In the genomic region with DNA sequence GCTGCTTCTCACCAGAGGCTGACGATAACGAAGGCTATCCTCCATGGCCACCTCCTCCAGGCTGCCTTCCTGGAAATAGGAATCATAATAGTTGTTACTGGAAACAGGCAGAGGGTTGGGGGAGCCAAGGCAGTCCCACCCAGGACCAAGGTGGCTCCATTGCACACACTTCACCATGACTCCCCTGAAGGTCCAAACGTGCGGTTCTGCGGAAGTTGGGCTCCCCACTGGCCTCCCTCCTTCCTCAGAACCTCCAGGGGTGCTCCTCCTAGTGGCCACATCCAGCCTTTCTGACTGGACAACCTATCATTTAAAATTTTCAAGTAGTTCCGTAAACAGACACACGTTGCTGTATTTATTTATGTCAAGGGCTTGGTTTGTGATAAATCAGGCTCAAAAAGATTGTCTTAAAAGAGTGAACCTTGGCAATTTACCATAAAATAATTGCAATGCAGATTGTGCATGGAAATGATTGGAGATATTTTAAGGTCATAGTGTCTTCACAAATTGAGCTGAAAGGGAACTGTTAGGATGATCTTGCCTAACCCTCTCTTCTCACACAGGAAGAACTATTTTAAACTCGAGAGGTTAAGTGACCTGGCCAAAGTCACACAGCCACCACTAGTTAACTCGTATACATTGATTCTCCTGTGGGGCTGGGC, we compare ENCODE assay signal across 8 cellular contexts. TPM values are rescaled to one million over a fixed set of nuclear protein-coding genes. Genes with fewer than 3 reads are reported as not detected.
DNase-seq lines count a peak whose midpoint lies in the region; ATAC-seq, FAIRE-seq and TF ChIP-seq lines count a peak whose summit lies in the region.

No MANE protein-coding gene starts in this region.

- TF ChIP-seq EP300 in neural cell (conservative IDR thresholded peaks at IDR 0.05; ENCODE audit: poor library complexity, severe bottlenecking) = no peak

- no peak for DNase-seq in AG04450 (ENCODE audit: low read depth, low spot score)
- peak; percentile 42 for DNase-seq in GM18507 (ENCODE audit: extremely low spot score, insufficient read length, low read depth)
- peak; percentile 8 for DNase-seq in NCI-H82 treated with DMSO at 0.1 percent for 48 hours (lab: John Stamatoyannopoulos, UW; ENCODE audit: unreplicated experiment)
- DNase-seq in activated CD8-positive, alpha-beta memory T cell treated with anti-CD3 and anti-CD28 coated beads, Interleukin-2, amount 50 U/mL, for 48 hours = peak; percentile 64
- peak; percentile 29 to 57 for DNase-seq in fibroblast of lung (ENCODE audit: low read depth in 2 of 2)

- H3K4me2 ChIP-seq in fibroblast of lung (ENCODE audit: extremely low read depth, insufficient read depth, low read length) = peak overlapping the region; percentile 46
- no peak overlapping the region for H3K4me2 ChIP-seq in neural cell (ENCODE audit: low read length)

- H3K27ac ChIP-seq in AG04450 (ENCODE audit: low read depth, low read length) (no peak overlapping the region), fibroblast of lung (ENCODE audit: insufficient read depth, low read length) (no peak overlapping the region), neural cell (ENCODE audit: low read length) (no peak overlapping the region)

- no peak for ATAC-seq in HG03439 (IDR thresholded peaks at IDR 0.05; ENCODE audit: unreplicated experiment)
- ATAC-seq in HG03571 (IDR thresholded peaks at IDR 0.05; ENCODE audit: unreplicated experiment) = no peak

- CTCF ChIA-PET in AG04450 (lab: Charles Lee) = interaction anchor here (0.7 to 4.9 kb wide), 10 partner anchors 10 to 181 kb away, joined by 3 to 42 read pairs (median 3); no protein-coding TSS in a partner anchor

- FAIRE-seq in GM18507 (lab: Jason Lieb, UNC) = peak; percentile 83

- H3K9me2 ChIP-seq in neural cell (ENCODE audit: insufficient read depth, low read length) = no peaks in the 10 kb centered on the region

- H3K9ac ChIP-seq in fibroblast of lung (ENCODE audit: insufficient read depth, low read length) = no peak overlapping the region
- no peak overlapping the region for H3K9ac ChIP-seq in neural cell (ENCODE audit: low read length)

- no peaks in the 10 kb centered on the region for H3F3A ChIP-seq in neural cell (ENCODE audit: insufficient read depth, low read length, poor library complexity, severe bottlenecking)

- TF ChIP-seq RAD21 in neural cell (conservative IDR thresholded peaks at IDR 0.05) = no peak

- H2AFZ ChIP-seq in fibroblast of lung (ENCODE audit: low read length) = peak overlapping the region; percentile 52
- H2AFZ ChIP-seq in neural cell (ENCODE audit: low read depth, low read length) = no peak overlapping the region

- POLR2A ChIA-PET in AG04450 (lab: Yijun Ruan, JAX) = no interaction called here

- peaks cover 29% of the 10 kb centered on the region for H3K4me1 ChIP-seq in fibroblast of lung (ENCODE audit: control insufficient read depth, extremely low read depth, insufficient read depth, low read length)

- H3K4me3 ChIP-seq in AG04450 (ENCODE audit: low read depth, low read length) (no peak overlapping the region), fibroblast of lung (replicated peaks in 1 of 4; ENCODE audit: control extremely low read depth in 1 of 4, insufficient read depth in 1 of 4, low read depth in 3 of 4, low read length in 4 of 4) (peak overlapping the region in 2 of 4 experiments; percentile 56 to 68), neural cell (ENCODE audit: low read length) (no peak overlapping the region)

- peak; percentile 68 for TF ChIP-seq CTCF in AG04450 (IDR thresholded peaks at IDR 0.05; ENCODE audit: low read depth, low read length)
- peak; percentile 58 to 73 for TF ChIP-seq CTCF in fibroblast of lung (conservative IDR thresholded peaks at IDR 0.05 in 1 of 2, IDR thresholded peaks at IDR 0.05 in 1 of 2; ENCODE audit: low read depth in 1 of 2, low read length in 2 of 2)
- peak; percentile 47 for TF ChIP-seq CTCF in neural cell (IDR thresholded peaks at IDR 0.05; ENCODE audit: poor library complexity, severe bottlenecking)

- H3K9me3 ChIP-seq in AG04450 (ENCODE audit: control insufficient read depth, insufficient read depth, low read length) = no peaks in the 10 kb centered on the region
- H3K9me3 ChIP-seq in fibroblast of lung (ENCODE audit: control insufficient read depth, insufficient read depth, low read depth, low read length) = no peaks in the 10 kb centered on the region
- H3K9me3 ChIP-seq in neural cell (ENCODE audit: low read length) = no peaks in the 10 kb centered on the region

- H3K36me3 ChIP-seq in fibroblast of lung (ENCODE audit: control insufficient read depth, insufficient read depth, low read length) = no peaks in the 10 kb centered on the region
- H3K36me3 ChIP-seq in neural cell (ENCODE audit: insufficient read depth, low read length) = no peaks in the 10 kb centered on the region

- H4K20me1 ChIP-seq in fibroblast of lung (ENCODE audit: control insufficient read depth, extremely low read depth, insufficient read depth, low read length) (no peaks in the 10 kb centered on the region), neural cell (ENCODE audit: insufficient read depth) (no peaks in the 10 kb centered on the region)

- H3K79me2 ChIP-seq in fibroblast of lung (ENCODE audit: control insufficient read depth, insufficient read depth, low read length) = no peaks in the 10 kb centered on the region
- H3K79me2 ChIP-seq in neural cell (replicated peaks; ENCODE audit: insufficient read depth, low read length) = peaks cover 11% of the 10 kb centered on the region

- H3K27me3 ChIP-seq in AG04450 (ENCODE audit: control insufficient read depth, insufficient read depth, low read length) (peaks cover 4% of the 10 kb centered on the region), fibroblast of lung (ENCODE audit: control insufficient read depth, insufficient read depth, low read length) (no peaks in the 10 kb centered on the region), neural cell (ENCODE audit: insufficient read depth, low read depth, low read length) (no peaks in the 10 kb centered on the region)

TF ChIP-seq in neural cell, 6 proteins besides CTCF, POLR2A, EP300 and RAD21 (continues in another document):
- TF ChIP-seq MXI1 (conservative IDR thresholded peaks at IDR 0.05; ENCODE audit: poor library complexity, severe bottlenecking) (no peak), POLR2AphosphoS5 (IDR thresholded peaks at IDR 0.05) (no peak), EZH2 (IDR thresholded peaks at IDR 0.05; ENCODE audit: borderline replicate concordance, insufficient read depth, low read length, poor library complexity, severe bottlenecking) (no peak), TAF1 (IDR thresholded peaks at IDR 0.05; ENCODE audit: low read depth) (no peak)

RNA-seq across cellular contexts. Expression of a gene that starts 1.4 kb away (rescaled TPM):
- polyA plus RNA-seq in AG04450 (2011; rRNA removed) (6.6 and 9.1 TPM in 2 replicates), fibroblast of lung (10.8 and 12.0 TPM in 2 replicates), neural cell (13.0 and 17.5 TPM in 2 replicates)
- polyA minus RNA-seq in AG04450 (2011; rRNA and poly(A)+ RNA removed) = 4.3 and 5.0 TPM in 2 replicates
- total RNA-seq in fibroblast of lung = 6.9 and 7.1 TPM in 2 replicates
- 9.4 and 9.6 TPM in 2 replicates for polyA plus RNA-seq in fibroblast of lung (2012)
- polyA minus RNA-seq in fibroblast of lung (ENCODE audit: low replicate concordance) (15.3 and 20.1 TPM in 2 replicates), neural cell (13.6 and 13.8 TPM in 2 replicates)

RNA-seq across cellular contexts. Expression of a gene that starts 13.9 kb away (rescaled TPM):
- 70.2 and 90.3 TPM in 2 replicates for polyA plus RNA-seq in AG04450 (2011; rRNA removed)
- 103 and 127 TPM in 2 replicates for polyA minus RNA-seq in AG04450 (2011; rRNA and poly(A)+ RNA removed)
- total RNA-seq in fibroblast of lung = 61.3 and 69.1 TPM in 2 replicates
- polyA plus RNA-seq in fibroblast of lung = 51.2 and 89.0 TPM in 2 replicates
- polyA plus RNA-seq in fibroblast of lung (2012) = 53.2 and 86.4 TPM in 2 replicates
- polyA minus RNA-seq in fibroblast of lung (ENCODE audit: low replicate concordance) = 196 and 246 TPM in 2 replicates
- polyA plus RNA-seq in neural cell = 44.1 and 46.6 TPM in 2 replicates
- polyA minus RNA-seq in neural cell = 38.5 and 44.8 TPM in 2 replicates

RNA-seq across cellular contexts. Expression of a gene that starts 30.0 kb away (rescaled TPM):
- 2.8 and 3.4 TPM in 2 replicates for polyA plus RNA-seq in AG04450 (2011; rRNA removed)
- polyA minus RNA-seq in AG04450 (2011; rRNA and poly(A)+ RNA removed) = 1.7 and 2.0 TPM in 2 replicates
- 5.4 and 10.1 TPM in 2 replicates for total RNA-seq in fibroblast of lung
- polyA plus RNA-seq in fibroblast of lung = 2.0 and 3.0 TPM in 2 replicates
- 3.3 and 6.5 TPM in 2 replicates for polyA plus RNA-seq in fibroblast of lung (2012)
- polyA minus RNA-seq in fibroblast of lung (ENCODE audit: low replicate concordance) = 2.4 and 3.1 TPM in 2 replicates
- polyA plus RNA-seq in neural cell = 5.5 and 7.6 TPM in 2 replicates
- 6.1 and 7.5 TPM in 2 replicates for polyA minus RNA-seq in neural cell

RNA-seq across cellular contexts. Expression of a gene that starts 31.1 kb away (rescaled TPM):
- polyA plus RNA-seq in AG04450 (2011; rRNA removed) (0.06 and 0.14 TPM in 2 replicates), fibroblast of lung (0.03 and 0.06 TPM in 2 replicates), neural cell (1.6 TPM in 1 of 2 replicates, not detected in the other)
- not detected in 2 replicates for polyA minus RNA-seq in AG04450 (2011; rRNA and poly(A)+ RNA removed)
- 0.17 TPM in 1 of 2 replicates, not detected in the other for total RNA-seq in fibroblast of lung
- not detected in 2 replicates for polyA plus RNA-seq in fibroblast of lung (2012)
- polyA minus RNA-seq in fibroblast of lung (ENCODE audit: low replicate concordance) (not detected in 2 replicates), neural cell (0.46 TPM in 1 of 2 replicates, not detected in the other)

RNA-seq across cellular contexts. Expression of a gene that starts 59.0 kb away (rescaled TPM):
- polyA plus RNA-seq in AG04450 (2011; rRNA removed) = 0.06 and 0.19 TPM in 2 replicates
- polyA minus RNA-seq in AG04450 (2011; rRNA and poly(A)+ RNA removed) = not detected in 2 replicates
- total RNA-seq in fibroblast of lung = under 0.01 and 0.66 TPM in 2 replicates
- 0.12 and 0.21 TPM in 2 replicates for polyA plus RNA-seq in fibroblast of lung
- polyA plus RNA-seq in fibroblast of lung (2012) = 0.12 and 0.18 TPM in 2 replicates
- not detected in 2 replicates for polyA minus RNA-seq in fibroblast of lung (ENCODE audit: low replicate concordance)
- not detected in 2 replicates for polyA plus RNA-seq in neural cell
- polyA minus RNA-seq in neural cell = not detected in 2 replicates
